1 cellular context compared by ENCODE assay signal in the genomic region with DNA sequence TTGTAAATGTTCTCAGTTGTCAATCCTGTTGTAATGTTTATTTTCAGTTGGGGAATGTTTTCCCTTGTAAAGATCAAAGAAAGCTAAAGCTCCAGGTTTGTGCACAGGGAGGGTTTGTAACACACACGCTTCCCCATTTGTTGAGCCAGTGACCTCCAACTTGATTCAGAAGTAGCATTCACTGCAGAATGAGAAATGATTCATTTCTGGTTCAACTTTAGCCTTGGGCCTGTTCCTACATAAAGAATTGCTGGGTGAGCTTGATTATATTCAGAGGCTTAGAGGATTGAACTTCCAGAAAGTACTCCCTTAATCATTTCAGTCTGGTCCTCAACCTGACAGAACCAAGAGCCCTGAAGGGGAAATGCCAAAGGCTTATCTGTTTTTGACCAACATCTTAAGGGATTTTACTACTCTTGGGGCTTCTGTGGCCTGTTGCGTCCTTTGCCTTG.
TF ChIP-seq lines count a peak whose summit lies in the region.

No MANE protein-coding gene starts in this region.

TF ChIP-seq in HepG2, 621 proteins besides CTCF, POLR2A, EP300 and RAD21 (continued from another document and continues in another):
- TF ChIP-seq JARID2 (CRISPR knock-in tag; IDR thresholded peaks at IDR 0.05; ENCODE audit: insufficient replicate concordance): no peak
- peak in 1 of 2 experiments; percentile 34; a peak in 1 of 4 replicates for TF ChIP-seq NR2F1 (CRISPR knock-in tag; IDR thresholded peaks at IDR 0.05)
- TF ChIP-seq ZFX (CRISPR knock-in tag; IDR thresholded peaks at IDR 0.05; ENCODE audit: low read depth): peak; percentile 37; the same call in 1 of the 2 replicates
- no peak for TF ChIP-seq MAFF (IDR thresholded peaks at IDR 0.05; ENCODE audit: low read depth, low read length)
- TF ChIP-seq, protein P1, sequence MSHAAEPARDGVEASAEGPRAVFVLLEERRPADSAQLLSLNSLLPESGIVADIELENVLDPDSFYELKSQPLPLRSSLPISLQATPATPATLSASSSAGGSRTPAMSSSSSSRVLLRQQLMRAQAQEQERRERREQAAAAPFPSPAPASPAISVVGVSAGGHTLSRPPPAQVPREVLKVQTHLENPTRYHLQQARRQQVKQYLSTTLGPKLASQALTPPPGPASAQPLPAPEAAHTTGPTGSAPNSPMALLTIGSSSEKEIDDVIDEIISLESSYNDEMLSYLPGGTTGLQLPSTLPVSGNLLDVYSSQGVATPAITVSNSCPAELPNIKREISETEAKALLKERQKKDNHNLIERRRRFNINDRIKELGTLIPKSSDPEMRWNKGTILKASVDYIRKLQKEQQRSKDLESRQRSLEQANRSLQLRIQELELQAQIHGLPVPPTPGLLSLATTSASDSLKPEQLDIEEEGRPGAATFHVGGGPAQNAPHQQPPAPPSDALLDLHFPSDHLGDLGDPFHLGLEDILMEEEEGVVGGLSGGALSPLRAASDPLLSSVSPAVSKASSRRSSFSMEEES (CRISPR knock-in tag; IDR thresholded peaks at IDR 0.05): no peak
- TF ChIP-seq POGZ (CRISPR knock-in tag; IDR thresholded peaks at IDR 0.05): peak; percentile 34
- TF ChIP-seq, protein P2, sequence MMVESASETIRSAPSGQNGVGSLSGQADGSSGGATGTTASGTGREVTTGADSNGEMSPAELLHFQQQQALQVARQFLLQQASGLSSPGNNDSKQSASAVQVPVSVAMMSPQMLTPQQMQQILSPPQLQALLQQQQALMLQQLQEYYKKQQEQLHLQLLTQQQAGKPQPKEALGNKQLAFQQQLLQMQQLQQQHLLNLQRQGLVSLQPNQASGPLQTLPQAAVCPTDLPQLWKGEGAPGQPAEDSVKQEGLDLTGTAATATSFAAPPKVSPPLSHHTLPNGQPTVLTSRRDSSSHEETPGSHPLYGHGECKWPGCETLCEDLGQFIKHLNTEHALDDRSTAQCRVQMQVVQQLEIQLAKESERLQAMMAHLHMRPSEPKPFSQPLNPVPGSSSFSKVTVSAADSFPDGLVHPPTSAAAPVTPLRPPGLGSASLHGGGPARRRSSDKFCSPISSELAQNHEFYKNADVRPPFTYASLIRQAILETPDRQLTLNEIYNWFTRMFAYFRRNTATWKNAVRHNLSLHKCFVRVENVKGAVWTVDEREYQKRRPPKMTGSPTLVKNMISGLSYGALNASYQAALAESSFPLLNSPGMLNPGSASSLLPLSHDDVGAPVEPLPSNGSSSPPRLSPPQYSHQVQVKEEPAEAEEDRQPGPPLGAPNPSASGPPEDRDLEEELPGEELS (CRISPR knock-in tag; IDR thresholded peaks at IDR 0.05): peak; percentile 47
- TF ChIP-seq ARHGAP35 (CRISPR knock-in tag; IDR thresholded peaks at IDR 0.05; ENCODE audit: borderline replicate concordance): no peak
- no peak for TF ChIP-seq ZNF205 (CRISPR knock-in tag; IDR thresholded peaks at IDR 0.05)
- TF ChIP-seq LCORL (IDR thresholded peaks at IDR 0.05): no peak
- TF ChIP-seq LCORL (CRISPR knock-in tag; IDR thresholded peaks at IDR 0.05): 0 out of 2 replicates have a peak, but pooled peaks have one; percentile 18
- TF ChIP-seq ELF4 (CRISPR knock-in tag; IDR thresholded peaks at IDR 0.05; ENCODE audit: borderline replicate concordance): no peak
- TF ChIP-seq ZNF773 (CRISPR knock-in tag; IDR thresholded peaks at IDR 0.05; ENCODE audit: borderline replicate concordance): no peak
- TF ChIP-seq MXD4 (CRISPR knock-in tag; IDR thresholded peaks at IDR 0.05): 0 out of 2 replicates have a peak, but pooled peaks have one; percentile 26
- TF ChIP-seq, protein P3, sequence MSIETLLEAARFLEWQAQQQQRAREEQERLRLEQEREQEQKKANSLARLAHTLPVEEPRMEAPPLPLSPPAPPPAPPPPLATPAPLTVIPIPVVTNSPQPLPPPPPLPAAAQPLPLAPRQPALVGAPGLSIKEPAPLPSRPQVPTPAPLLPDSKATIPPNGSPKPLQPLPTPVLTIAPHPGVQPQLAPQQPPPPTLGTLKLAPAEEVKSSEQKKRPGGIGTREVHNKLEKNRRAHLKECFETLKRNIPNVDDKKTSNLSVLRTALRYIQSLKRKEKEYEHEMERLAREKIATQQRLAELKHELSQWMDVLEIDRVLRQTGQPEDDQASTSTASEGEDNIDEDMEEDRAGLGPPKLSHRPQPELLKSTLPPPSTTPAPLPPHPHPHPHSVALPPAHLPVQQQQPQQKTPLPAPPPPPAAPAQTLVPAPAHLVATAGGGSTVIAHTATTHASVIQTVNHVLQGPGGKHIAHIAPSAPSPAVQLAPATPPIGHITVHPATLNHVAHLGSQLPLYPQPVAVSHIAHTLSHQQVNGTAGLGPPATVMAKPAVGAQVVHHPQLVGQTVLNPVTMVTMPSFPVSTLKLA (IDR thresholded peaks at IDR 0.05): no peak
- TF ChIP-seq, protein P4, sequence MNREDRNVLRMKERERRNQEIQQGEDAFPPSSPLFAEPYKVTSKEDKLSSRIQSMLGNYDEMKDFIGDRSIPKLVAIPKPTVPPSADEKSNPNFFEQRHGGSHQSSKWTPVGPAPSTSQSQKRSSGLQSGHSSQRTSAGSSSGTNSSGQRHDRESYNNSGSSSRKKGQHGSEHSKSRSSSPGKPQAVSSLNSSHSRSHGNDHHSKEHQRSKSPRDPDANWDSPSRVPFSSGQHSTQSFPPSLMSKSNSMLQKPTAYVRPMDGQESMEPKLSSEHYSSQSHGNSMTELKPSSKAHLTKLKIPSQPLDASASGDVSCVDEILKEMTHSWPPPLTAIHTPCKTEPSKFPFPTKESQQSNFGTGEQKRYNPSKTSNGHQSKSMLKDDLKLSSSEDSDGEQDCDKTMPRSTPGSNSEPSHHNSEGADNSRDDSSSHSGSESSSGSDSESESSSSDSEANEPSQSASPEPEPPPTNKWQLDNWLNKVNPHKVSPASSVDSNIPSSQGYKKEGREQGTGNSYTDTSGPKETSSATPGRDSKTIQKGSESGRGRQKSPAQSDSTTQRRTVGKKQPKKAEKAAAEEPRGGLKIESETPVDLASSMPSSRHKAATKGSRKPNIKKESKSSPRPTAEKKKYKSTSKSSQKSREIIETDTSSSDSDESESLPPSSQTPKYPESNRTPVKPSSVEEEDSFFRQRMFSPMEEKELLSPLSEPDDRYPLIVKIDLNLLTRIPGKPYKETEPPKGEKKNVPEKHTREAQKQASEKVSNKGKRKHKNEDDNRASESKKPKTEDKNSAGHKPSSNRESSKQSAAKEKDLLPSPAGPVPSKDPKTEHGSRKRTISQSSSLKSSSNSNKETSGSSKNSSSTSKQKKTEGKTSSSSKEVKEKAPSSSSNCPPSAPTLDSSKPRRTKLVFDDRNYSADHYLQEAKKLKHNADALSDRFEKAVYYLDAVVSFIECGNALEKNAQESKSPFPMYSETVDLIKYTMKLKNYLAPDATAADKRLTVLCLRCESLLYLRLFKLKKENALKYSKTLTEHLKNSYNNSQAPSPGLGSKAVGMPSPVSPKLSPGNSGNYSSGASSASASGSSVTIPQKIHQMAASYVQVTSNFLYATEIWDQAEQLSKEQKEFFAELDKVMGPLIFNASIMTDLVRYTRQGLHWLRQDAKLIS (CRISPR knock-in tag; IDR thresholded peaks at IDR 0.05): no peak
- TF ChIP-seq, protein P5, sequence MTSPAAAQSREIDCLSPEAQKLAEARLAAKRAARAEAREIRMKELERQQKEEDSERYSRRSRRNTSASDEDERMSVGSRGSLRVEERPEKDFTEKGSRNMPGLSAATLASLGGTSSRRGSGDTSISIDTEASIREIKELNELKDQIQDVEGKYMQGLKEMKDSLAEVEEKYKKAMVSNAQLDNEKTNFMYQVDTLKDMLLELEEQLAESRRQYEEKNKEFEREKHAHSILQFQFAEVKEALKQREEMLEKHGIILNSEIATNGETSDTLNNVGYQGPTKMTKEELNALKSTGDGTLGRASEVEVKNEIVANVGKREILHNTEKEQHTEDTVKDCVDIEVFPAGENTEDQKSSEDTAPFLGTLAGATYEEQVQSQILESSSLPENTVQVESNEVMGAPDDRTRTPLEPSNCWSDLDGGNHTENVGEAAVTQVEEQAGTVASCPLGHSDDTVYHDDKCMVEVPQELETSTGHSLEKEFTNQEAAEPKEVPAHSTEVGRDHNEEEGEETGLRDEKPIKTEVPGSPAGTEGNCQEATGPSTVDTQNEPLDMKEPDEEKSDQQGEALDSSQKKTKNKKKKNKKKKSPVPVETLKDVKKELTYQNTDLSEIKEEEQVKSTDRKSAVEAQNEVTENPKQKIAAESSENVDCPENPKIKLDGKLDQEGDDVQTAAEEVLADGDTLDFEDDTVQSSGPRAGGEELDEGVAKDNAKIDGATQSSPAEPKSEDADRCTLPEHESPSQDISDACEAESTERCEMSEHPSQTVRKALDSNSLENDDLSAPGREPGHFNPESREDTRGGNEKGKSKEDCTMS (CRISPR knock-in tag; conservative IDR thresholded peaks at IDR 0.05): no peak
- no peak for TF ChIP-seq ZNF343 (CRISPR knock-in tag; IDR thresholded peaks at IDR 0.05)
- TF ChIP-seq SRSF4 (IDR thresholded peaks at IDR 0.05; ENCODE audit: low read depth, low read length, poor library complexity, severe bottlenecking): no peak
- peak; percentile 55; the same call in 1 of the 2 replicates for TF ChIP-seq HMG20A (CRISPR knock-in tag; IDR thresholded peaks at IDR 0.05; ENCODE audit: borderline replicate concordance)
- TF ChIP-seq U2AF1 (optimal IDR thresholded peaks at IDR 0.05; ENCODE audit: low read depth, low read length): no peak
- TF ChIP-seq, protein P6, sequence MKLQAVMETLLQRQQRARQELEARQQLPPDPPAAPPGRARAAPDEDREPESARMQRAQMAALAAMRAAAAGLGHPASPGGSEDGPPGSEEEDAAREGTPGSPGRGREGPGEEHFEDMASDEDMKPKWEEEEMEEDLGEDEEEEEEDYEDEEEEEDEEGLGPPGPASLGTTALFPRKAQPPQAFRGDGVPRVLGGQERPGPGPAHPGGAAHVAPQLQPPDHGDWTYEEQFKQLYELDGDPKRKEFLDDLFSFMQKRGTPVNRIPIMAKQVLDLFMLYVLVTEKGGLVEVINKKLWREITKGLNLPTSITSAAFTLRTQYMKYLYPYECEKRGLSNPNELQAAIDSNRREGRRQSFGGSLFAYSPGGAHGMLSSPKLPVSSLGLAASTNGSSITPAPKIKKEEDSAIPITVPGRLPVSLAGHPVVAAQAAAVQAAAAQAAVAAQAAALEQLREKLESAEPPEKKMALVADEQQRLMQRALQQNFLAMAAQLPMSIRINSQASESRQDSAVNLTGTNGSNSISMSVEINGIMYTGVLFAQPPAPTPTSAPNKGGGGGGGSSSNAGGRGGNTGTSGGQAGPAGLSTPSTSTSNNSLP (IDR thresholded peaks at IDR 0.05; ENCODE audit: low read depth, low read length): peak; percentile 56
- TF ChIP-seq SMAD3 (CRISPR knock-in tag; IDR thresholded peaks at IDR 0.05): 0 out of 2 replicates have a peak, but pooled peaks have one; percentile 35
- TF ChIP-seq, protein P7, sequence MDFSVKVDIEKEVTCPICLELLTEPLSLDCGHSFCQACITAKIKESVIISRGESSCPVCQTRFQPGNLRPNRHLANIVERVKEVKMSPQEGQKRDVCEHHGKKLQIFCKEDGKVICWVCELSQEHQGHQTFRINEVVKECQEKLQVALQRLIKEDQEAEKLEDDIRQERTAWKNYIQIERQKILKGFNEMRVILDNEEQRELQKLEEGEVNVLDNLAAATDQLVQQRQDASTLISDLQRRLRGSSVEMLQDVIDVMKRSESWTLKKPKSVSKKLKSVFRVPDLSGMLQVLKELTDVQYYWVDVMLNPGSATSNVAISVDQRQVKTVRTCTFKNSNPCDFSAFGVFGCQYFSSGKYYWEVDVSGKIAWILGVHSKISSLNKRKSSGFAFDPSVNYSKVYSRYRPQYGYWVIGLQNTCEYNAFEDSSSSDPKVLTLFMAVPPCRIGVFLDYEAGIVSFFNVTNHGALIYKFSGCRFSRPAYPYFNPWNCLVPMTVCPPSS (IDR thresholded peaks at IDR 0.05): no peak
- TF ChIP-seq, protein P8, sequence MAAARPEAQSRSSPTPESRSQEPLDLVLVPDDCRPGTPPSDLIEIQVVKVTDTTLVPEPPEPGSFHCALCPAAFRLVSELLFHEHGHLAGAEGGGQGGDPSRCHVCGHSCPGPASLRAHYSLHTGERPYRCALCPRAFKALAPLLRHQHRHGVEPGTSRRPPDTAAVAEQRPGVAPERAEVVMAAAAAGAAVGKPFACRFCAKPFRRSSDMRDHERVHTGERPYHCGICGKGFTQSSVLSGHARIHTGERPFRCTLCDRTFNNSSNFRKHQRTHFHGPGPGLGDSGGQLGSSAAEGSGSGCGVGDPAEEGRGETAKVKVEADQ (CRISPR knock-in tag; IDR thresholded peaks at IDR 0.05; ENCODE audit: borderline replicate concordance): no peak
- TF ChIP-seq, protein P9, sequence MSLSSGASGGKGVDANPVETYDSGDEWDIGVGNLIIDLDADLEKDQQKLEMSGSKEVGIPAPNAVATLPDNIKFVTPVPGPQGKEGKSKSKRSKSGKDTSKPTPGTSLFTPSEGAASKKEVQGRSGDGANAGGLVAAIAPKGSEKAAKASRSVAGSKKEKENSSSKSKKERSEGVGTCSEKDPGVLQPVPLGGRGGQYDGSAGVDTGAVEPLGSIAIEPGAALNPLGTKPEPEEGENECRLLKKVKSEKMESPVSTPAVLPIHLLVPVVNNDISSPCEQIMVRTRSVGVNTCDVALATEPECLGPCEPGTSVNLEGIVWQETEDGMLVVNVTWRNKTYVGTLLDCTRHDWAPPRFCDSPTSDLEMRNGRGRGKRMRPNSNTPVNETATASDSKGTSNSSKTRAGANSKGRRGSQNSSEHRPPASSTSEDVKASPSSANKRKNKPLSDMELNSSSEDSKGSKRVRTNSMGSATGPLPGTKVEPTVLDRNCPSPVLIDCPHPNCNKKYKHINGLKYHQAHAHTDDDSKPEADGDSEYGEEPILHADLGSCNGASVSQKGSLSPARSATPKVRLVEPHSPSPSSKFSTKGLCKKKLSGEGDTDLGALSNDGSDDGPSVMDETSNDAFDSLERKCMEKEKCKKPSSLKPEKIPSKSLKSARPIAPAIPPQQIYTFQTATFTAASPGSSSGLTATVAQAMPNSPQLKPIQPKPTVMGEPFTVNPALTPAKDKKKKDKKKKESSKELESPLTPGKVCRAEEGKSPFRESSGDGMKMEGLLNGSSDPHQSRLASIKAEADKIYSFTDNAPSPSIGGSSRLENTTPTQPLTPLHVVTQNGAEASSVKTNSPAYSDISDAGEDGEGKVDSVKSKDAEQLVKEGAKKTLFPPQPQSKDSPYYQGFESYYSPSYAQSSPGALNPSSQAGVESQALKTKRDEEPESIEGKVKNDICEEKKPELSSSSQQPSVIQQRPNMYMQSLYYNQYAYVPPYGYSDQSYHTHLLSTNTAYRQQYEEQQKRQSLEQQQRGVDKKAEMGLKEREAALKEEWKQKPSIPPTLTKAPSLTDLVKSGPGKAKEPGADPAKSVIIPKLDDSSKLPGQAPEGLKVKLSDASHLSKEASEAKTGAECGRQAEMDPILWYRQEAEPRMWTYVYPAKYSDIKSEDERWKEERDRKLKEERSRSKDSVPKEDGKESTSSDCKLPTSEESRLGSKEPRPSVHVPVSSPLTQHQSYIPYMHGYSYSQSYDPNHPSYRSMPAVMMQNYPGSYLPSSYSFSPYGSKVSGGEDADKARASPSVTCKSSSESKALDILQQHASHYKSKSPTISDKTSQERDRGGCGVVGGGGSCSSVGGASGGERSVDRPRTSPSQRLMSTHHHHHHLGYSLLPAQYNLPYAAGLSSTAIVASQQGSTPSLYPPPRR (CRISPR knock-in tag; IDR thresholded peaks at IDR 0.05; ENCODE audit: borderline replicate concordance): peak; percentile 23; the same call in 1 of the 2 replicates
